In genomic region chr3:53347261-53348064, GRCh38 we compare ENCODE assay signal across 8 cellular contexts. TPM values are rescaled to one million over a fixed set of nuclear protein-coding genes. Genes with fewer than 3 reads are reported as not detected.
DNase-seq lines count a peak whose midpoint lies in the region; ATAC-seq and TF ChIP-seq lines count a peak whose summit lies in the region.

Gene DCP1A (minus strand): TSS chr3:53347543. CDS start chr3:53347517, 26 bp downstream.

- H2AFZ ChIP-seq in parathyroid adenoma = peak within 1 kb of the TSS; percentile 99

- H3K27ac ChIP-seq in parathyroid adenoma = peak within 1 kb of the TSS; percentile 95
- peak within 1 kb of the TSS; percentile 94 to 97 (median 96) for H3K27ac ChIP-seq in tibial nerve

- H3K9me3 ChIP-seq in parathyroid adenoma (ENCODE audit: control insufficient read depth, low read length) (no peaks in the 10 kb centered on the region), tibial nerve (no peaks in the 10 kb centered on the region)

- H3K4me2 ChIP-seq in parathyroid adenoma (ENCODE audit: low read length) = peak within 1 kb of the TSS; percentile 79

- H3K79me2 ChIP-seq in parathyroid adenoma = peaks cover 27% of the 10 kb centered on the region

- TF ChIP-seq POLR2A in tibial nerve (IDR thresholded peaks at IDR 0.05) = peak; percentile 83 to 88

- H3K4me3 ChIP-seq in GM12864 (ENCODE audit: low read depth, low read length) = peak within 1 kb of the TSS; percentile 61
- H3K4me3 ChIP-seq in parathyroid adenoma (ENCODE audit: low read depth, low read length) = peak within 1 kb of the TSS; percentile 81
- H3K4me3 ChIP-seq in tibial nerve = peak within 1 kb of the TSS; percentile 92 to 96 (median 93)

- TF ChIP-seq CTCF in GM12864 (IDR thresholded peaks at IDR 0.05; ENCODE audit: low read depth, low read length, missing control alignments) (no peak), parathyroid adenoma (IDR thresholded peaks at IDR 0.05) (no peak), tibial nerve (IDR thresholded peaks at IDR 0.05) (peak in 2 of 5 experiments; percentile 33 to 54)

- WGBS in tibial nerve, 2 donors = 1% methylated on average over 36 to 51 of the region's 61 CpGs

- peak within 1 kb of the TSS; percentile 96 for H3K9ac ChIP-seq in parathyroid adenoma

- peak; percentile 97 for ATAC-seq in HG02642 (IDR thresholded peaks at IDR 0.05; ENCODE audit: poor library complexity, unreplicated experiment)
- peak; percentile 98 for ATAC-seq in Right ventricle myocardium superior (ENCODE audit: poor library complexity)

- no peaks in the 10 kb centered on the region for H3K36me3 ChIP-seq in parathyroid adenoma (ENCODE audit: control insufficient read depth, insufficient read depth, low read length)
- peaks cover 0 to 19% (median 1%) of the 10 kb centered on the region in 3 donors for H3K36me3 ChIP-seq in tibial nerve

- peaks cover 4% of the 10 kb centered on the region for H3K4me1 ChIP-seq in parathyroid adenoma
- peaks cover 0 to 47% (median 13%) of the 10 kb centered on the region in 4 donors for H3K4me1 ChIP-seq in tibial nerve

- intact Hi-C loops in Right ventricle myocardium superior (cut with DNase I) = no loop called here

- peak; percentile 98 for TF ChIP-seq EP300 in tibial nerve (IDR thresholded peaks at IDR 0.05)

- H3K27me3 ChIP-seq in parathyroid adenoma (ENCODE audit: control insufficient read depth, insufficient read depth, low read length) (no peaks in the 10 kb centered on the region), tibial nerve (no peaks in the 10 kb centered on the region)

- DNase-seq in GM12864 (ENCODE audit: low read depth) (peak; percentile 91), NCI-H1105 treated with DMSO at 0.1 percent for 48 hours (lab: John Stamatoyannopoulos, UW) (peak; percentile 82), SW 1271 (lab: John Stamatoyannopoulos, UW) (peak; percentile 71 to 87), Right ventricle myocardium superior (peak; percentile 96), tibial nerve (ENCODE audit: low spot score in 2 of 2) (peak; percentile 90)
- DNase-seq in activated naive CD8-positive, alpha-beta T cell treated with anti-CD3 and anti-CD28 coated beads, Interleukin-2, amount 50 U/mL, for 16 hours (ENCODE audit: low read depth, low spot score) = peak; percentile 87

RNA-seq across cellular contexts. Expression of gene DCP1A, which starts in this region (rescaled TPM):
- 16.3 TPM for total RNA-seq in Right ventricle myocardium superior
- total RNA-seq in tibial nerve = 10 to 100 TPM; 20.3 to 23.4 (median 22.5) TPM

Comparison
In these comparisons a context has a peak if more than half of its experiments do, and no peak if none do; other contexts are left out.
1. Peak in every context shown above with its lines: DNase-seq, ATAC-seq, H3K4me3 ChIP-seq and H3K27ac ChIP-seq.